15 cellular contexts compared by ENCODE assay signal in genomic region chr11:67099841-67100324, GRCh38. TPM values are rescaled to one million over a fixed set of nuclear protein-coding genes. Genes with fewer than 3 reads are reported as not detected.
DNase-seq lines count a peak whose midpoint lies in the region; ATAC-seq and TF ChIP-seq lines count a peak whose summit lies in the region.
"Had no signal": no experiment of that assay in that cellular context is flagged by ENCODE, and none has a peak within 500 bp of the region (broad histone marks: within the 10 kb centered on the region; RNA-seq: fewer than 3 reads in every experiment).

No MANE protein-coding gene starts in this region.

- no peaks in the 10 kb centered on the region for H3K9me3 ChIP-seq in heart left ventricle
- H3K9me3 ChIP-seq: body of pancreas had no signal

- ATAC-seq in HG03159 (IDR thresholded peaks at IDR 0.05; ENCODE audit: unreplicated experiment) = peak; percentile 49
- peak; percentile 40 for ATAC-seq in activated naive CD8-positive, alpha-beta T cell treated with anti-CD3 and anti-CD28 coated beads, Interleukin-2, amount 10 ng/mL, durations not matched to agents 7 days and 5 days (ENCODE audit: low read depth)
- no peak for ATAC-seq in GM19397 (IDR thresholded peaks at IDR 0.05; ENCODE audit: unreplicated experiment)
- no peak for ATAC-seq in heart left ventricle
- ATAC-seq: body of pancreas, SK-N-SH treated with all-trans-retinoic acid at 6 μM for 48 hours had no signal

- CTCF ChIA-PET in activated naive CD4-positive, alpha-beta T cell treated with anti-CD3 and anti-CD28 coated beads for 36 hours (lab: Charles Lee) = no interaction called here

- H3K36me3 Mint-ChIP-seq in activated naive CD4-positive, alpha-beta T cell treated with anti-CD3 and anti-CD28 coated beads for 36 hours (ENCODE audit: low read depth) = no peaks in the 10 kb centered on the region
- no peaks in the 10 kb centered on the region for H3K36me3 Mint-ChIP-seq in activated naive CD8-positive, alpha-beta T cell treated with anti-CD3 and anti-CD28 coated beads, Interleukin-2, amount 10 ng/mL, durations not matched to agents 7 days and 5 days
- no peaks in the 10 kb centered on the region for H3K36me3 Mint-ChIP-seq in stimulated activated naive CD8-positive, alpha-beta T cell treated with anti-CD3 and anti-CD28 coated beads, Interleukin-15, Interleukin-2, amounts not matched to agents 100 ng/mL and 50 ng/mL, for 24 hours (ENCODE audit: low read depth)

- no peaks in the 10 kb centered on the region for H3K27me3 Mint-ChIP-seq in activated naive CD4-positive, alpha-beta T cell treated with anti-CD3 and anti-CD28 coated beads for 36 hours (ENCODE audit: low read depth)
- H3K27me3 Mint-ChIP-seq in activated naive CD8-positive, alpha-beta T cell treated with anti-CD3 and anti-CD28 coated beads, Interleukin-2, amount 10 ng/mL, durations not matched to agents 7 days and 5 days = no peaks in the 10 kb centered on the region
- H3K27me3 Mint-ChIP-seq in stimulated activated naive CD8-positive, alpha-beta T cell treated with anti-CD3 and anti-CD28 coated beads, Interleukin-15, Interleukin-2, amounts not matched to agents 100 ng/mL and 50 ng/mL, for 24 hours = no peaks in the 10 kb centered on the region

- peaks cover 29% of the 10 kb centered on the region for H3K4me1 Mint-ChIP-seq in activated naive CD4-positive, alpha-beta T cell treated with anti-CD3 and anti-CD28 coated beads for 36 hours (ENCODE audit: low read depth)
- H3K4me1 Mint-ChIP-seq in activated naive CD8-positive, alpha-beta T cell treated with anti-CD3 and anti-CD28 coated beads, Interleukin-2, amount 10 ng/mL, durations not matched to agents 7 days and 5 days = peaks cover 31% of the 10 kb centered on the region
- H3K4me1 Mint-ChIP-seq in stimulated activated naive CD8-positive, alpha-beta T cell treated with anti-CD3 and anti-CD28 coated beads, Interleukin-15, Interleukin-2, amounts not matched to agents 100 ng/mL and 50 ng/mL, for 24 hours (ENCODE audit: low read depth) = peaks cover 31% of the 10 kb centered on the region

- no peak for DNase-seq in activated naive CD4-positive, alpha-beta T cell treated with anti-CD3 and anti-CD28 coated beads for 36 hours
- DNase-seq in activated naive CD4-positive, alpha-beta T cell treated with Interleukin-2 at 50 U/mL for 16 hours = no peak
- DNase-seq in activated naive CD8-positive, alpha-beta T cell treated with anti-CD3 and anti-CD28 coated beads, Interleukin-2, amount 10 ng/mL, durations not matched to agents 7 days and 5 days = no peak
- DNase-seq in epidermal melanocyte (ENCODE audit: insufficient read length, low spot score) (no peak), heart left ventricle (no peak)
- DNase-seq: body of pancreas; hypothalamus; mesenchymal stem cell; NCI-H1092; NCI-H526 treated with DMSO at 0.1 percent for 48 hours; stimulated activated CD4-positive, alpha-beta T cell treated with anti-CD3 and anti-CD28 coated beads, Interleukin-4, amount 100 ng/mL, for 4 hours had no signal

- H3K36me3 ChIP-seq in heart left ventricle = no peaks in the 10 kb centered on the region

- no peaks in the 10 kb centered on the region for H3K9me3 Mint-ChIP-seq in activated naive CD4-positive, alpha-beta T cell treated with anti-CD3 and anti-CD28 coated beads for 36 hours
- no peaks in the 10 kb centered on the region for H3K9me3 Mint-ChIP-seq in activated naive CD8-positive, alpha-beta T cell treated with anti-CD3 and anti-CD28 coated beads, Interleukin-2, amount 10 ng/mL, durations not matched to agents 7 days and 5 days
- H3K9me3 Mint-ChIP-seq in stimulated activated naive CD8-positive, alpha-beta T cell treated with anti-CD3 and anti-CD28 coated beads, Interleukin-15, Interleukin-2, amounts not matched to agents 100 ng/mL and 50 ng/mL, for 24 hours = no peaks in the 10 kb centered on the region

- no peak overlapping the region for H3K4me3 ChIP-seq in heart left ventricle
- H3K4me3 ChIP-seq: body of pancreas had no signal

- TF ChIP-seq POLR2A in heart left ventricle (IDR thresholded peaks at IDR 0.05) = no peak

- no peak overlapping the region for H3K4me3 Mint-ChIP-seq in activated naive CD4-positive, alpha-beta T cell treated with anti-CD3 and anti-CD28 coated beads for 36 hours
- H3K4me3 Mint-ChIP-seq in activated naive CD8-positive, alpha-beta T cell treated with anti-CD3 and anti-CD28 coated beads, Interleukin-2, amount 10 ng/mL, durations not matched to agents 7 days and 5 days = peak overlapping the region; percentile 31
- no peak overlapping the region for H3K4me3 Mint-ChIP-seq in stimulated activated naive CD8-positive, alpha-beta T cell treated with anti-CD3 and anti-CD28 coated beads, Interleukin-15, Interleukin-2, amounts not matched to agents 100 ng/mL and 50 ng/mL, for 24 hours

- intact Hi-C loops in activated naive CD4-positive, alpha-beta T cell treated with anti-CD3 and anti-CD28 coated beads for 36 hours (cut with micrococcal nuclease) = no loop called here
- intact Hi-C loops in heart left ventricle (cut with DNase I) = loop anchor here in 1 of 10 donors (5.0 kb wide), 1 partner anchor 67 kb away; no protein-coding TSS in a partner anchor

- WGBS in heart left ventricle, 4 donors = 93 to 99% (median 96%) methylated on average over 6 of the region's 6 CpGs

- TF ChIP-seq CTCF in heart left ventricle (IDR thresholded peaks at IDR 0.05) = no peak

- H3K27ac Mint-ChIP-seq in activated naive CD4-positive, alpha-beta T cell treated with anti-CD3 and anti-CD28 coated beads for 36 hours = peak overlapping the region; percentile 76
- peak overlapping the region; percentile 84 for H3K27ac Mint-ChIP-seq in activated naive CD8-positive, alpha-beta T cell treated with anti-CD3 and anti-CD28 coated beads, Interleukin-2, amount 10 ng/mL, durations not matched to agents 7 days and 5 days
- peak overlapping the region; percentile 64 for H3K27ac Mint-ChIP-seq in stimulated activated naive CD8-positive, alpha-beta T cell treated with anti-CD3 and anti-CD28 coated beads, Interleukin-15, Interleukin-2, amounts not matched to agents 100 ng/mL and 50 ng/mL, for 24 hours

- POLR2A ChIA-PET in activated naive CD8-positive, alpha-beta T cell treated with anti-CD3 and anti-CD28 coated beads, Interleukin-2, amount 10 ng/mL, durations not matched to agents 7 days and 5 days (lab: Charles Lee) = interaction anchor here (0.6 kb wide), 1 partner anchor 58 kb away, joined by 3 read pairs; no protein-coding TSS in a partner anchor

- H3K4me1 ChIP-seq in heart left ventricle = peaks cover 0 to 4% (median 0%) of the 10 kb centered on the region in 12 donors
- H3K4me1 ChIP-seq: body of pancreas had no signal

- H3K27ac ChIP-seq in heart left ventricle = no peak overlapping the region
- H3K27ac ChIP-seq: body of pancreas had no signal

- H3K27me3 ChIP-seq in heart left ventricle = no peaks in the 10 kb centered on the region
- H3K27me3 ChIP-seq: body of pancreas had no signal

RNA-seq across cellular contexts. Expression of gene KDM2A, which starts 19.2 kb away (rescaled TPM):
- total RNA-seq in activated naive CD4-positive, alpha-beta T cell treated with anti-CD3 and anti-CD28 coated beads for 36 hours = 10 to 100 TPM; 57.7 to 58.8 TPM
- 100 to 1,000 TPM; 128 to 134 TPM for total RNA-seq in activated naive CD8-positive, alpha-beta T cell treated with anti-CD3 and anti-CD28 coated beads, Interleukin-2, amount 10 ng/mL, durations not matched to agents 7 days and 5 days
- 10 to 100 TPM; 26.7 to 66.4 (median 38.6) TPM for total RNA-seq in heart left ventricle
- polyA plus RNA-seq in heart left ventricle = 10 to 100 TPM; 23.4 to 33.5 TPM

RNA-seq across cellular contexts. Expression of gene RHOD, which starts 43.2 kb away (rescaled TPM):
- total RNA-seq in activated naive CD4-positive, alpha-beta T cell treated with anti-CD3 and anti-CD28 coated beads for 36 hours = under 1 TPM; 0.64 to 0.98 TPM
- under 1 TPM; 0.39 to 0.54 TPM for total RNA-seq in activated naive CD8-positive, alpha-beta T cell treated with anti-CD3 and anti-CD28 coated beads, Interleukin-2, amount 10 ng/mL, durations not matched to agents 7 days and 5 days
- total RNA-seq in heart left ventricle = 100 to 1,000 TPM in 1 of 9 donors, 10 to 100 TPM in 8; 17.1 to 149 (median 36.8) TPM
- polyA plus RNA-seq in heart left ventricle = 10 to 100 TPM; 79.2 to 86.2 TPM

Comparison
In these comparisons a context has a peak if more than half of its experiments do, and no peak if none do; other contexts are left out.
1. ATAC-seq: peak in HG03159 (single experiment) and activated naive CD8-positive, alpha-beta T cell treated with anti-CD3 and anti-CD28 coated beads, Interleukin-2, amount 10 ng/mL, durations not matched to agents 7 days and 5 days (single experiment); none in GM19397 (single experiment) and heart left ventricle (0 of 4).
2. RNA of gene RHOD, which starts 43.2 kb away (total RNA-seq): 17.1 to 149 TPM in heart left ventricle; 0.64 to 0.98 TPM in activated naive CD4-positive, alpha-beta T cell treated with anti-CD3 and anti-CD28 coated beads for 36 hours and 0.39 to 0.54 TPM in activated naive CD8-positive, alpha-beta T cell treated with anti-CD3 and anti-CD28 coated beads, Interleukin-2, amount 10 ng/mL, durations not matched to agents 7 days and 5 days; every median in the first group is over 4 times any median in the second.
3. Peak in every context shown above with its lines, with median percentiles within 50 percentile points of each other: H3K27ac Mint-ChIP-seq.